In genomic region chr1:40802078-40803075, GRCh38 we compare ENCODE assay signal across 8 cellular contexts. TPM values are rescaled to one million over a fixed set of nuclear protein-coding genes. Genes with fewer than 3 reads are reported as not detected.
DNase-seq lines count a peak whose midpoint lies in the region; ATAC-seq and TF ChIP-seq lines count a peak whose summit lies in the region.

No MANE protein-coding gene starts in this region.

- H3K36me3 ChIP-seq in muscle layer of colon (ENCODE audit: insufficient read depth, low read length): no peaks in the 10 kb centered on the region

- ATAC-seq in HG02623 (IDR thresholded peaks at IDR 0.05; ENCODE audit: unreplicated experiment): peak; percentile 57

- peak overlapping the region; percentile 66 for H3K9ac ChIP-seq in muscle layer of colon (ENCODE audit: low read length)

- H3K27me3 ChIP-seq in muscle layer of colon (ENCODE audit: control insufficient read depth in 1 of 2, insufficient read depth in 2 of 2, low read length in 2 of 2): no peaks in the 10 kb centered on the region

- no peaks in the 10 kb centered on the region for H3K9me3 ChIP-seq in muscle layer of colon (ENCODE audit: low read length)

- no peak for TF ChIP-seq POLR2A in erythroblast (IDR thresholded peaks at IDR 0.05; ENCODE audit: low read length)

- peaks cover 74% of the 10 kb centered on the region for H3K4me1 ChIP-seq in muscle layer of colon (ENCODE audit: insufficient read depth, low read length)

- H3K4me3 ChIP-seq in muscle layer of colon (ENCODE audit: low read depth in 1 of 2, low read length in 2 of 2): peak overlapping the region in 1 of 2 donors; percentile 62

- peak; percentile 47 for DNase-seq in DMS53 treated with DMSO at 0.1 percent for 48 hours (lab: John Stamatoyannopoulos, UW; ENCODE audit: unreplicated experiment)
- peak; percentile 81 for DNase-seq in NCI-H526 treated with DMSO at 0.1 percent for 48 hours (lab: John Stamatoyannopoulos, UW)
- peak; percentile 79 for DNase-seq in activated CD8-positive, alpha-beta memory T cell treated with anti-CD3 and anti-CD28 coated beads, Interleukin-2, amount 50 U/mL, for 4 hours
- DNase-seq in erythroblast (lab: John Stamatoyannopoulos, UW): peak; percentile 91 to 93
- DNase-seq in stimulated activated CD8-positive, alpha-beta memory T cell treated with anti-CD3 and anti-CD28 coated beads, Interleukin-4, amount 100 ng/mL, for 48 hours: peak; percentile 88
- DNase-seq in H4 (ENCODE audit: low spot score): no peak

- H3K27ac ChIP-seq in muscle layer of colon (ENCODE audit: low read depth, low read length): peak overlapping the region; percentile 84

RNA-seq across cellular contexts. Expression of gene KCNQ4, which starts 18.8 kb away (rescaled TPM):
- not detected in 2 replicates for total RNA-seq in H4 (2014; rRNA removed; shearing (Covaris generic))

RNA-seq across cellular contexts. Expression of gene CITED4, which starts 59.8 kb away (rescaled TPM):
- 0.14 and 0.17 TPM in 2 replicates for total RNA-seq in H4 (2014; rRNA removed; shearing (Covaris generic))
